In genomic region chr4:113411496-113411938, GRCh38 we compare ENCODE assay signal across 10 cellular contexts.
DNase-seq lines count a peak whose midpoint lies in the region; ATAC-seq and TF ChIP-seq lines count a peak whose summit lies in the region.
"Had no signal": no experiment of that assay in that cellular context is flagged by ENCODE, and none has a peak within 500 bp of the region (broad histone marks: within the 10 kb centered on the region; RNA-seq: fewer than 3 reads in every experiment).

No MANE protein-coding gene starts in this region.

- DNase-seq in EL (peak; percentile 86), LoVo (ENCODE audit: low spot score) (peak; percentile 18), epithelial cell of esophagus (ENCODE audit: low read depth) (peak; percentile 94), neural progenitor cell (ENCODE audit: low spot score) (no peak), colonic mucosa (no peak)
- no peak for DNase-seq in activated CD4-positive, alpha-beta T cell treated with anti-CD3 and anti-CD28 coated beads for 48 hours
- DNase-seq: activated CD4-positive, alpha-beta T cell treated with anti-CD3 and anti-CD28 coated beads for 4 hours; GOT3 had no signal

- TF ChIP-seq CTCF in epithelial cell of esophagus (IDR thresholded peaks at IDR 0.05; ENCODE audit: insufficient read depth, low read depth, low read length, missing control alignments) (peak; percentile 7), neural progenitor cell (IDR thresholded peaks at IDR 0.05) (no peak), colonic mucosa (IDR thresholded peaks at IDR 0.05) (no peak)

- H3K79me2 ChIP-seq in neural progenitor cell (ENCODE audit: low read depth): no peaks in the 10 kb centered on the region

- peaks cover 4% of the 10 kb centered on the region for H3K9me3 Mint-ChIP-seq in neural progenitor cell

- peaks cover 2% of the 10 kb centered on the region for H3K27me3 Mint-ChIP-seq in neural progenitor cell (ENCODE audit: insufficient read depth, low read depth)

- no peaks in the 10 kb centered on the region for H3K27me3 ChIP-seq in neural progenitor cell
- no peaks in the 10 kb centered on the region for H3K27me3 ChIP-seq in colonic mucosa

- H3K27ac Mint-ChIP-seq in neural progenitor cell: no peak overlapping the region

- peaks cover 5% of the 10 kb centered on the region for H3K4me1 ChIP-seq in neural progenitor cell
- no peaks in the 10 kb centered on the region for H3K4me1 ChIP-seq in colonic mucosa

- H3K4me3 Mint-ChIP-seq in neural progenitor cell: no peak overlapping the region

- H3K27ac ChIP-seq in neural progenitor cell (no peak overlapping the region), colonic mucosa (no peak overlapping the region)

- no peak for ATAC-seq in GM18517 (IDR thresholded peaks at IDR 0.05; ENCODE audit: unreplicated experiment)
- no peak for ATAC-seq in HG02884 (IDR thresholded peaks at IDR 0.05; ENCODE audit: unreplicated experiment)

- no peaks in the 10 kb centered on the region for H3F3A ChIP-seq in neural progenitor cell (ENCODE audit: low read depth)

- H3K36me3 ChIP-seq in neural progenitor cell (no peaks in the 10 kb centered on the region), colonic mucosa (no peaks in the 10 kb centered on the region)

- H3K4me3 ChIP-seq in epithelial cell of esophagus (ENCODE audit: low read length): no peak overlapping the region
- no peak overlapping the region for H3K4me3 ChIP-seq in neural progenitor cell
- H3K4me3 ChIP-seq in colonic mucosa: no peak overlapping the region

- H2AFZ ChIP-seq in neural progenitor cell (replicated peaks): peak overlapping the region; percentile 22

- no peaks in the 10 kb centered on the region for H4K20me1 ChIP-seq in neural progenitor cell (ENCODE audit: low read depth)

- no peak overlapping the region for H3K4me2 ChIP-seq in neural progenitor cell

- no peaks in the 10 kb centered on the region for H3K9me3 ChIP-seq in neural progenitor cell (ENCODE audit: low read depth)
- no peaks in the 10 kb centered on the region for H3K9me3 ChIP-seq in colonic mucosa

- no peaks in the 10 kb centered on the region for H3K36me3 Mint-ChIP-seq in neural progenitor cell

- intact Hi-C loops in colonic mucosa (cut with DNase I): no loop called here

- H3K4me1 Mint-ChIP-seq in neural progenitor cell: no peaks in the 10 kb centered on the region

- H3K9ac ChIP-seq in neural progenitor cell (no peak overlapping the region), colonic mucosa (ENCODE audit: low read depth in 2 of 2, low read length in 2 of 2) (no peak overlapping the region)

Comparison
In these comparisons a context has a peak if more than half of its experiments do, and no peak if none do; other contexts are left out.
1. DNase-seq: peak in EL (single experiment), LoVo (single experiment) and epithelial cell of esophagus (single experiment); none in neural progenitor cell (single experiment), colonic mucosa (single experiment) and activated CD4-positive, alpha-beta T cell treated with anti-CD3 and anti-CD28 coated beads for 48 hours (single experiment).